Comparison of ENCODE assay signal across 8 cellular contexts in the genomic region with DNA sequence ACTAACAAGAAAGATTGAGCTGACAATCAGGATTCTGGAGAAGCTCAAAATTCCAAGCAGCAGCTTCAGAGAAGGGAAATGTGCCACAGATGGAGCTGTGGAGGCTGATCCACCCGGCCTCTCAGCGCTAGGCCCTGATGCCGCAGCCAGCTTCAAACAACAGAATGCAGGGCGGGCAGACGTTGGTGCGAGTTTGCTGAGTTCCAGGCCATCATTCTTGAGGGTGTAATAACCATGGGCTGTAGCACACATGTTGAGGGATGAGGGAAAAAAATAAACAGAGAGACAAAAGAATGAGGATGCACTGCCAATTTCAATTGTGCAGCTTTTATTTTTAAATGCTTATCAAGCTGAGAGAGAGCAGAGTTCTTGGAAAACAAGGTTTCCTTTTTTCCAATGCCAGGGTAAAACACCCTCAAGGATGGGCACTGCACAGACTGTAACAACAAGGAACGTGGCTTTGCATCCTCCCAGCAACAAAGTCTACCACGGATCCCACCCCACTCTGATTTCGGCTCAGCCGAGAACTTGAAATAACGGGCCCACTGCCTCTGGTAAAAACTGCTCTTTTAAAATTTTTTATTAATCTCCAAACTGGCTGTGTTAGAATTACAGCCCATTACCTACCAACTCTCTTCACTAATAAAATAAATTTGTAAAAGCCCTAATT.
A peak's percentile ranks its signal among the peaks of the same experiment; 100 is the strongest.
DNase-seq lines count a peak whose midpoint lies in the region; ATAC-seq and TF ChIP-seq lines count a peak whose summit lies in the region.

No MANE protein-coding gene starts in this region.

- CTCF ChIA-PET in Calu3 (lab: Charles Lee): interaction anchor here (1.2 kb wide), 1 partner anchor 15 kb away, joined by 3 read pairs; no protein-coding TSS in a partner anchor

- DNase-seq in AG09309 (ENCODE audit: low read depth) (no peak), NCI-H345 treated with DMSO at 0.1 percent for 48 hours (lab: John Stamatoyannopoulos, UW; ENCODE audit: unreplicated experiment) (peak; percentile 3), fibroblast of gingiva (ENCODE audit: low read depth) (peak; percentile 80), neuronal stem cell (ENCODE audit: low spot score) (no peak), Calu3 (no peak), cerebellar cortex (ENCODE audit: low spot score) (no peak)
- DNase-seq in activated effector memory CD4-positive, alpha-beta T cell treated with anti-CD3 and anti-CD28 coated beads, Interleukin-2, amount 50 U/mL, for 16 hours: no peak

- no peak overlapping the region for H3K4me2 ChIP-seq in neuronal stem cell (ENCODE audit: insufficient read depth, low read length, poor library complexity, severe bottlenecking)

- no peaks in the 10 kb centered on the region for H3K9me3 Mint-ChIP-seq in Calu3 (ENCODE audit: low read depth, unreplicated experiment)

- WGBS in neuronal stem cell (ENCODE audit: extremely low coverage in 2 of 2, insufficient read length in 2 of 2, insufficient replicate concordance in 1 of 2), 2 donors: no CpG with 5 or more reads among the region's 11 CpGs

- no peaks in the 10 kb centered on the region for H3K27me3 Mint-ChIP-seq in Calu3 (ENCODE audit: unreplicated experiment)

- H2AK5ac ChIP-seq in neuronal stem cell (ENCODE audit: low read depth, low read length): no peak overlapping the region

- no TSS peak for BruUV-seq in Calu3 (replicated peaks; lab: Mats Ljungman, UMichigan)

- TF ChIP-seq CTCF in AG09309 (IDR thresholded peaks at IDR 0.05; ENCODE audit: control insufficient read depth, insufficient read depth, low read depth, low read length, missing control alignments) (no peak), Calu3 (IDR thresholded peaks at IDR 0.05; ENCODE audit: unreplicated experiment) (no peak)

- ATAC-seq in GM19324 (IDR thresholded peaks at IDR 0.05; ENCODE audit: low FRiP score, unreplicated experiment): no peak

- H2BK12ac ChIP-seq in neuronal stem cell (ENCODE audit: low read length): no peak overlapping the region

- peaks cover 16 to 20% of the 10 kb centered on the region in 2 donors for H3K4me1 ChIP-seq in neuronal stem cell (ENCODE audit: control insufficient read depth in 2 of 2, insufficient read depth in 1 of 2, low read depth in 1 of 2, low read length in 2 of 2)

- no peak overlapping the region for H3K27ac Mint-ChIP-seq in Calu3 (ENCODE audit: unreplicated experiment)

- no peaks in the 10 kb centered on the region for H3K9me3 ChIP-seq in neuronal stem cell (replicated peaks in 1 of 2; ENCODE audit: control insufficient read depth in 2 of 2, insufficient read depth in 1 of 2, low read depth in 1 of 2, low read length in 2 of 2)

- H3K23ac ChIP-seq in neuronal stem cell (ENCODE audit: low read depth, low read length, poor library complexity): no peak overlapping the region

- no peak overlapping the region for H2BK5ac ChIP-seq in neuronal stem cell (ENCODE audit: low read length)

- peaks cover 4% of the 10 kb centered on the region for H3K36me3 Mint-ChIP-seq in Calu3 (ENCODE audit: insufficient read depth, unreplicated experiment)

- H3K36me3 ChIP-seq in neuronal stem cell (replicated peaks in 1 of 2; ENCODE audit: control insufficient read depth in 2 of 2, insufficient read depth in 2 of 2, low read length in 2 of 2): peaks cover 0 to 43% of the 10 kb centered on the region in 2 donors

- peak overlapping the region; percentile 35; the same call in 1 of the 2 replicates for H3K4me3 ChIP-seq in AG09309 (ENCODE audit: control insufficient read depth, low read depth, low read length)
- H3K4me3 ChIP-seq in neuronal stem cell (ENCODE audit: low read length in 2 of 2): no peak overlapping the region

- no peak overlapping the region for H4K91ac ChIP-seq in neuronal stem cell (ENCODE audit: low read depth, low read length, poor library complexity)

- no peak overlapping the region for H2BK120ac ChIP-seq in neuronal stem cell (ENCODE audit: low read depth, low read length)

- H3K4me3 Mint-ChIP-seq in Calu3 (ENCODE audit: low read depth, unreplicated experiment): no peak overlapping the region

- peak overlapping the region; percentile 15 for H3K27ac ChIP-seq in neuronal stem cell (replicated peaks; ENCODE audit: low read length)

- H3K14ac ChIP-seq in neuronal stem cell (ENCODE audit: low read length): no peak overlapping the region

- no peak overlapping the region for H3K4ac ChIP-seq in neuronal stem cell (ENCODE audit: low read length)

- H2AFZ ChIP-seq in neuronal stem cell (ENCODE audit: low read length): no peak overlapping the region

- no peak overlapping the region for H3K18ac ChIP-seq in neuronal stem cell (ENCODE audit: low read length)

- peaks cover 13% of the 10 kb centered on the region for H3K4me1 Mint-ChIP-seq in Calu3 (ENCODE audit: low read depth, unreplicated experiment)

- H3K79me1 ChIP-seq in neuronal stem cell (ENCODE audit: low read depth, low read length): no peaks in the 10 kb centered on the region

- intact Hi-C loops in Calu3 (cut with micrococcal nuclease; ENCODE audit: unreplicated experiment): no loop called here

- H3K27me3 ChIP-seq in neuronal stem cell (ENCODE audit: control insufficient read depth in 3 of 3, insufficient read depth in 3 of 3, low read depth in 1 of 3, low read length in 3 of 3): no peaks in the 10 kb centered on the region

- H3K9ac ChIP-seq in neuronal stem cell (ENCODE audit: low read depth, low read length, poor library complexity): no peak overlapping the region

- H2BK15ac ChIP-seq in neuronal stem cell (ENCODE audit: low read length): no peak overlapping the region

- H4K8ac ChIP-seq in neuronal stem cell (ENCODE audit: low read depth, low read length): no peak overlapping the region

Comparison
In these comparisons a context has a peak if more than half of its experiments do, and no peak if none do; other contexts are left out.
1. DNase-seq: peak in NCI-H345 treated with DMSO at 0.1 percent for 48 hours (single experiment) and fibroblast of gingiva (single experiment); none in AG09309 (single experiment), neuronal stem cell (single experiment), Calu3 (single experiment), cerebellar cortex (single experiment) and activated effector memory CD4-positive, alpha-beta T cell treated with anti-CD3 and anti-CD28 coated beads, Interleukin-2, amount 50 U/mL, for 16 hours (single experiment).